ENCODE assay signal across 18 cellular contexts in the genomic region with DNA sequence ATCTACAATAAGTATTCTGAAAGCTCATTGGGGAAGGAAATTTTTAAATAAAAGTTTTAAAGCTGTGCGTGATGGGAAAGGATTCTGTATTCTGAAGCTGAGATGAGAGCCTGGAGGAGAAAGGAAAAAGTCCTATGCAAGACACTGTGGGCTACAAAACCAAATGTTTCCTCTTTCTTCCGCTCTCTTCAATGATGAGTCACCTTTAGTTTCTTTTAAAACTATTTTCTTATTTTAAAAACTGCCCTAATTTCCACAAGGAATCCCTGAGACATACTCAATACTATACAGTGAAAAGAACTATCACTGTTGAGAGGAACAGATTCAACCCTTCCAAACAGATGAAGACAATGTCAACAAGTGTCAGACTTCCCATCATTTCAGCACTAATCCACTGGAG.
"Had no signal": no experiment of that assay in that cellular context is flagged by ENCODE, and none has a peak within 500 bp of the region (broad histone marks: within the 10 kb centered on the region; RNA-seq: fewer than 3 reads in every experiment).

No MANE protein-coding gene starts in this region.

- H3K4me3 ChIP-seq: heart left ventricle, mucosa of descending colon, testis, vagina had no signal

- H3K27me3 Mint-ChIP-seq: activated CD4-positive, alpha-beta memory T cell treated with anti-CD3 and anti-CD28 coated beads for 36 hours; activated naive CD4-positive, alpha-beta T cell treated with anti-CD3 and anti-CD28 coated beads, Interleukin-2, amount 50 U/mL, for 24 hours had no signal

- ATAC-seq: heart left ventricle; left colon; mucosa of descending colon; sciatic nerve; stimulated activated effector memory CD8-positive, alpha-beta T cell treated with anti-CD3 and anti-CD28 coated beads, Interleukin-12 subunit alpha, Interleukin-12 subunit beta, amount 100 ng/mL, for 72 hours had no signal

- H3K27me3 ChIP-seq: heart left ventricle, testis, vagina had no signal

- H3K4me1 ChIP-seq: vagina had no signal

- H3K27ac Mint-ChIP-seq: activated CD4-positive, alpha-beta memory T cell treated with anti-CD3 and anti-CD28 coated beads for 36 hours; activated naive CD4-positive, alpha-beta T cell treated with anti-CD3 and anti-CD28 coated beads, Interleukin-2, amount 50 U/mL, for 24 hours; stimulated activated effector memory CD8-positive, alpha-beta T cell treated with anti-CD3 and anti-CD28 coated beads, Interleukin-12 subunit alpha, Interleukin-12 subunit beta, amount 100 ng/mL, for 72 hours had no signal

- H3K27ac ChIP-seq: heart left ventricle, testis, vagina had no signal

- H3K9me3 ChIP-seq: heart left ventricle, mucosa of descending colon, testis, vagina had no signal

- DNase-seq: activated CD4-positive, alpha-beta memory T cell treated with anti-CD3 and anti-CD28 coated beads for 36 hours; activated CD4-positive, alpha-beta T cell treated with anti-CD3 and anti-CD28 coated beads for 48 hours; activated effector memory CD4-positive, alpha-beta T cell treated with anti-CD3 and anti-CD28 coated beads, Interleukin-2, amount 50 U/mL, for 16 hours; cerebellar nuclear complex; cortex of kidney; heart left ventricle; left colon; mesendoderm; mucosa of descending colon; occipital lobe; small intestine; stimulated activated CD4-positive, alpha-beta T cell treated with anti-CD3 and anti-CD28 coated beads, Interleukin-2, amount 100 ng/mL, for 24 hours; testis; trophoblast cell had no signal

- H3K9me3 Mint-ChIP-seq: activated CD4-positive, alpha-beta memory T cell treated with anti-CD3 and anti-CD28 coated beads for 36 hours; activated naive CD4-positive, alpha-beta T cell treated with anti-CD3 and anti-CD28 coated beads, Interleukin-2, amount 50 U/mL, for 24 hours; stimulated activated effector memory CD8-positive, alpha-beta T cell treated with anti-CD3 and anti-CD28 coated beads, Interleukin-12 subunit alpha, Interleukin-12 subunit beta, amount 100 ng/mL, for 72 hours had no signal

- H3K4me3 Mint-ChIP-seq: activated CD4-positive, alpha-beta memory T cell treated with anti-CD3 and anti-CD28 coated beads for 36 hours; activated naive CD4-positive, alpha-beta T cell treated with anti-CD3 and anti-CD28 coated beads, Interleukin-2, amount 50 U/mL, for 24 hours; stimulated activated effector memory CD8-positive, alpha-beta T cell treated with anti-CD3 and anti-CD28 coated beads, Interleukin-12 subunit alpha, Interleukin-12 subunit beta, amount 100 ng/mL, for 72 hours had no signal
